ENCODE assay signal across 20 cellular contexts in genomic region chr11:18277560-18278271, GRCh38. TPM values are rescaled to one million over a fixed set of nuclear protein-coding genes. Genes with fewer than 3 reads are reported as not detected.
DNase-seq lines count a peak whose midpoint lies in the region; ATAC-seq, FAIRE-seq and TF ChIP-seq lines count a peak whose summit lies in the region.
"Had no signal": no experiment of that assay in that cellular context is flagged by ENCODE, and none has a peak within 500 bp of the region (broad histone marks: within the 10 kb centered on the region; RNA-seq: fewer than 3 reads in every experiment).

No MANE protein-coding gene starts in this region.

- no peaks in the 10 kb centered on the region for H3K27me3 ChIP-seq in breast epithelium
- H3K27me3 ChIP-seq: gastrocnemius medialis had no signal

- H3K4me3 Mint-ChIP-seq in MCF 10A (ENCODE audit: unreplicated experiment) (no peak overlapping the region), WTC11 (no peak overlapping the region)
- H3K4me3 Mint-ChIP-seq: activated B cell treated with CpG ODN at 0.5 μM for 24 hours had no signal

- no peaks in the 10 kb centered on the region for H3K9me3 ChIP-seq in breast epithelium
- H3K9me3 ChIP-seq: A549, gastrocnemius medialis had no signal

- H3K36me3 Mint-ChIP-seq in MCF 10A (ENCODE audit: insufficient read depth, unreplicated experiment) (peaks cover 65% of the 10 kb centered on the region), WTC11 (peaks cover 35% of the 10 kb centered on the region)

- no peak for ATAC-seq in WTC11
- peak; percentile 47 for ATAC-seq in left lobe of liver
- ATAC-seq: A549, gastrocnemius medialis had no signal

- CTCF ChIA-PET in MCF 10A (lab: Yijun Ruan, JAX) = no interaction called here
- CTCF ChIA-PET in WTC11 (lab: Charles Lee) = interaction anchor here (0.8 to 1.6 kb wide), 2 partner anchors 34 to 162 kb away, joined by 4 to 7 read pairs; no protein-coding TSS in a partner anchor

- FAIRE-seq in HTR-8/SVneo (lab: Jason Lieb, UNC) = no peak
- FAIRE-seq: A549, bronchial epithelial cell, endometrium had no signal

- H3K27me3 Mint-ChIP-seq in MCF 10A (ENCODE audit: insufficient read depth, unreplicated experiment) (no peaks in the 10 kb centered on the region), WTC11 (ENCODE audit: low read depth) (no peaks in the 10 kb centered on the region)
- H3K27me3 Mint-ChIP-seq: activated B cell treated with CpG ODN at 0.5 μM for 24 hours had no signal

- POLR2A ChIA-PET in MCF 10A (lab: Yijun Ruan, JAX) = interaction anchor here (0.7 to 1.8 kb wide), 4 partner anchors 11 to 43 kb away, joined by 3 to 7 read pairs (median 4); no protein-coding TSS in a partner anchor
- POLR2A ChIA-PET in WTC11 (lab: Charles Lee) = no interaction called here

- TF ChIP-seq POLR2A in breast epithelium (IDR thresholded peaks at IDR 0.05) = no peak

- H3K4me1 ChIP-seq in breast epithelium = no peaks in the 10 kb centered on the region
- H3K4me1 ChIP-seq: A549, gastrocnemius medialis had no signal

- DNase-seq in MCF 10A (ENCODE audit: unreplicated experiment) = peak; percentile 17
- no peak for DNase-seq in breast epithelium (ENCODE audit: low spot score in 2 of 2)
- no peak for DNase-seq in WTC11 (ENCODE audit: low spot score)
- no peak for DNase-seq in left lobe of liver (ENCODE audit: low spot score)
- no peak for DNase-seq in NCI-H524 treated with DMSO at 0.1 percent for 48 hours (lab: John Stamatoyannopoulos, UW)
- DNase-seq in NCI-H2196 (lab: John Stamatoyannopoulos, UW; ENCODE audit: unreplicated experiment) = no peak
- DNase-seq in HTR-8/SVneo (ENCODE audit: insufficient read length, low spot score) = no peak
- DNase-seq: activated B cell treated with CpG ODN at 0.5 μM for 24 hours; activated CD8-positive, alpha-beta memory T cell treated with anti-CD3 and anti-CD28 coated beads, Interleukin-2, amount 50 U/mL, for 4 hours; activated naive CD4-positive, alpha-beta T cell treated with Interleukin-2 at 50 U/mL for 16 hours; islet precursor cell; NCI-H2227 treated with DMSO at 0.1 percent for 48 hours; retina; stimulated activated CD4-positive, alpha-beta T cell treated with anti-CD3 and anti-CD28 coated beads, Interleukin-4, amount 100 ng/mL, for 24 hours had no signal

- TF ChIP-seq CTCF in MCF 10A (IDR thresholded peaks at IDR 0.05; ENCODE audit: unreplicated experiment) (no peak), breast epithelium (IDR thresholded peaks at IDR 0.05) (no peak), WTC11 (IDR thresholded peaks at IDR 0.05) (no peak)

- no TSS peak for BruUV-seq in MCF 10A (replicated peaks; lab: Mats Ljungman, UMichigan)

- intact Hi-C loops in MCF 10A (cut with micrococcal nuclease) = no loop called here
- intact Hi-C loops in breast epithelium (cut with DNase I; ENCODE audit: low total_unique reads) = no loop called here

- H3K4me1 Mint-ChIP-seq in MCF 10A (ENCODE audit: insufficient read depth, unreplicated experiment) = no peaks in the 10 kb centered on the region
- H3K4me1 Mint-ChIP-seq in WTC11 = no peaks in the 10 kb centered on the region

- no peaks in the 10 kb centered on the region for H3K36me3 ChIP-seq in breast epithelium

- no peak overlapping the region for H3K4me3 ChIP-seq in breast epithelium
- H3K4me3 ChIP-seq: A549, gastrocnemius medialis had no signal

- H3K27ac Mint-ChIP-seq in MCF 10A (ENCODE audit: low read depth, unreplicated experiment) (no peak overlapping the region), WTC11 (peak overlapping the region; percentile 57; the same call in 1 of the 2 replicates)
- H3K27ac Mint-ChIP-seq: activated B cell treated with CpG ODN at 0.5 μM for 24 hours had no signal

- no peaks in the 10 kb centered on the region for H3K9me3 Mint-ChIP-seq in MCF 10A (ENCODE audit: unreplicated experiment)
- peaks cover 4% of the 10 kb centered on the region; the same call in 1 of the 2 replicates for H3K9me3 Mint-ChIP-seq in WTC11

- H3K27ac ChIP-seq in breast epithelium = no peak overlapping the region
- peak overlapping the region; percentile 30 for H3K27ac ChIP-seq in temporal lobe (ENCODE audit: low read depth, low read length)
- H3K27ac ChIP-seq: A549, gastrocnemius medialis had no signal

TF ChIP-seq in WTC11, 78 proteins besides CTCF, POLR2A, EP300 and RAD21:
- no peak for TF ChIP-seq E2F4 (CRISPR knock-in tag; IDR thresholded peaks at IDR 0.05; ENCODE audit: borderline replicate concordance, low read depth)

RNA-seq across cellular contexts. Expression of gene SAA1, which starts 11.7 kb away (rescaled TPM):
- total RNA-seq in MCF 10A (2022) = 45.5 and 55.7 TPM in 2 replicates
- 1,000 to 10,000 TPM in 1 of 3 donors, 100 to 1,000 TPM in 1, 10 to 100 TPM in 1; 78.1 to 1,384 (median 818) TPM for total RNA-seq in breast epithelium
- total RNA-seq in WTC11 (2021) = 7.7 to 12.8 TPM (median 8.8 TPM) in 3 replicates
- total RNA-seq in left lobe of liver = 34,062 TPM
- total RNA-seq in temporal lobe = not detected
- total RNA-seq: activated B cell treated with CpG ODN at 0.5 μM for 24 hours, urinary bladder had no signal

RNA-seq across cellular contexts. Expression of gene SAA2, which starts 29.2 kb away (rescaled TPM):
- 12.2 and 12.7 TPM in 2 replicates for total RNA-seq in MCF 10A (2022)
- total RNA-seq in breast epithelium = 100 to 1,000 TPM in 2 of 3 donors, 1 to 10 TPM in 1; 7.5 to 567 (median 428) TPM
- total RNA-seq in WTC11 (2021) = 4.1 to 8.2 TPM (median 5.0 TPM) in 3 replicates
- total RNA-seq in left lobe of liver = 26,068 TPM
- not detected for total RNA-seq in temporal lobe
- total RNA-seq: bronchial epithelial cell, urinary bladder had no signal

RNA-seq across cellular contexts. Expression of gene SAA4, which starts 41.1 kb away (rescaled TPM):
- total RNA-seq in MCF 10A (2022) (not detected in 2 replicates), breast epithelium (10 to 100 TPM in 1 of 3 donors, 1 to 10 TPM in 1, not detected in 1; 5.6 to 45.2 TPM), WTC11 (2021) (0.44 to 0.50 TPM in 2 of 3 replicates, not detected in the other), left lobe of liver (738 TPM), temporal lobe (not detected)
- total RNA-seq: activated B cell treated with CpG ODN at 0.5 μM for 24 hours, bronchial epithelial cell, urinary bladder had no signal

RNA-seq across cellular contexts. Expression of gene HPS5, which starts 44.2 kb away (rescaled TPM):
- total RNA-seq in MCF 10A (2022) = 23.6 and 31.8 TPM in 2 replicates
- total RNA-seq in breast epithelium = 100 to 1,000 TPM in 1 of 3 donors, 10 to 100 TPM in 2; 18.7 to 166 (median 57.0) TPM
- 14.9 to 15.3 TPM (median 15.0 TPM) in 3 replicates for total RNA-seq in WTC11 (2021)
- 37.4 TPM for total RNA-seq in left lobe of liver
- total RNA-seq in temporal lobe = 76.0 TPM

RNA-seq across cellular contexts. Expression of gene GTF2H1, which starts 44.7 kb away (rescaled TPM):
- total RNA-seq in MCF 10A (2022) (60.9 and 83.4 TPM in 2 replicates), breast epithelium (10 to 100 TPM; 73.1 to 83.7 (median 74.4) TPM), WTC11 (2021) (21.0 to 24.1 TPM (median 23.0 TPM) in 3 replicates), left lobe of liver (11.3 TPM), temporal lobe (59.3 TPM)

Comparison
In these comparisons a context has a peak if more than half of its experiments do, and no peak if none do; other contexts are left out.
1. RNA of gene SAA1, which starts 11.7 kb away (total RNA-seq): 34,062 TPM in left lobe of liver (single experiment); 78.1 to 1,384 TPM in breast epithelium, 45.5 to 55.7 TPM in MCF 10A, 7.7 to 12.8 TPM in WTC11 and not detected in temporal lobe (single experiment); every median in the first group is over 10 times any median in the second.
2. RNA of gene SAA2, which starts 29.2 kb away (total RNA-seq): 26,068 TPM in left lobe of liver (single experiment); 7.5 to 567 TPM in breast epithelium, 12.2 to 12.7 TPM in MCF 10A, 4.1 to 8.2 TPM in WTC11 and not detected in temporal lobe (single experiment); every median in the first group is over 10 times any median in the second.
3. RNA of gene SAA4, which starts 41.1 kb away (total RNA-seq): 738 TPM in left lobe of liver (single experiment); 5.6 to 45.2 TPM in breast epithelium, 0.44 to 0.50 TPM in WTC11, not detected in MCF 10A and not detected in temporal lobe (single experiment); every median in the first group is over 10 times any median in the second.